In the genomic region with DNA sequence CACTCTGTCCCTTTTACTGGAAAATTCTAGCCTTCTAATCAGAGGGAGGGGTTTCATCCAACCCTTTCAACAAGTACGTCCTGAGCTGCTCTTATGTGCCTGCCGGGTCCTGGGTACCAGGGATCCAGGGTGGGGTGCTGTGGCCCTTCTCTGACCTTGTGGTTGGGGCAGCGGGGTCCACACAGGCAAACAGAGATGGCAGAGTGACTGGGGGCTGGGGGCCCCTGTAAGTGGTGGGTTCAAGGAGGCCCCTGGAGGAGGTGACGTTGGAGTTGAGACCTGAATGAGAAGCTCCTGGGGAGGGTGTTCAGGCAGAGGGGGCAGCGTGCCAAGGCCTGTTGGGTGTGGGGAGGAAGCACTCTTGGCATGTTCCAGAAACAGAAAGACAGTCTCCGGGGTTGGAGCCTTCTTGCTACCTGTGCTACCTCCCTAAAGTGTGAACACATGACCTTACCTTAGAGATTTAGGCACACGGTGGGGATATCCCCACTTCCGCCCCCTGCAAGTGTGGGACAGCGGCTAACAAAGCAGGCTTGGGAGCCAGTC, we compare ENCODE assay signal across 17 cellular contexts.
DNase-seq lines count a peak whose midpoint lies in the region; ATAC-seq, FAIRE-seq and TF ChIP-seq lines count a peak whose summit lies in the region.
"Had no signal": no experiment of that assay in that cellular context is flagged by ENCODE, and none has a peak within 500 bp of the region (broad histone marks: within the 10 kb centered on the region; RNA-seq: fewer than 3 reads in every experiment).

No MANE protein-coding gene starts in this region.

- no peaks in the 10 kb centered on the region for H3K79me1 ChIP-seq in H1 (ENCODE audit: low read depth, low read length)

- H2BK20ac ChIP-seq in H1 (ENCODE audit: low read length): no peak overlapping the region

- no peak overlapping the region for H3K27ac ChIP-seq in right atrium auricular region
- H3K27ac ChIP-seq in H1 (ENCODE audit: low read depth, low read length): no peak overlapping the region
- H3K27ac ChIP-seq in neural progenitor cell: no peak overlapping the region
- H3K27ac ChIP-seq: BLaER1 had no signal

- CTCF ChIA-PET in H1 (lab: Charles Lee; ENCODE audit: partially characterized antibody): interaction anchor here (1.2 to 1.8 kb wide), 3 partner anchors 10 to 120 kb away, joined by 4 to 5 read pairs (median 4); no protein-coding TSS in a partner anchor

- no peak overlapping the region for H2BK12ac ChIP-seq in H1 (ENCODE audit: low read depth, low read length)

- H3K4ac ChIP-seq in H1 (replicated peaks; ENCODE audit: insufficient read length, low read depth, low read length): no peak overlapping the region

- H3K14ac ChIP-seq in H1 (ENCODE audit: insufficient read length): no peak overlapping the region

- TF ChIP-seq CTCF in right atrium auricular region (IDR thresholded peaks at IDR 0.05) (no peak), H1 (IDR thresholded peaks at IDR 0.05; ENCODE audit: control extremely low read depth in 1 of 3, insufficient read depth in 1 of 3, low read depth in 1 of 3, low read length in 3 of 3) (no peak), neural progenitor cell (IDR thresholded peaks at IDR 0.05) (no peak)

- WGBS in H1 (ENCODE audit: extremely low coverage in 1 of 2, insufficient coverage in 1 of 2, insufficient read length in 1 of 2, insufficient replicate concordance in 2 of 2, low coverage in 1 of 2, low lambda C conversion rate in 2 of 2, missing lambda C conversion rate in 1 of 2), 2 experiments: 82% methylated on average over 9 of the region's 9 CpGs; no CpG with 5 or more reads in 1 of the 2 experiments

- no peak for TF ChIP-seq POLR2A in H1 (IDR thresholded peaks at IDR 0.05; ENCODE audit: control extremely low read depth in 1 of 2, low read depth in 2 of 2, low read length in 2 of 2)

- peaks cover 1% of the 10 kb centered on the region for H3K36me3 Mint-ChIP-seq in neural progenitor cell

- H3K27me3 Mint-ChIP-seq in neural progenitor cell (ENCODE audit: insufficient read depth, low read depth): peaks cover 5% of the 10 kb centered on the region

- H3K23ac ChIP-seq in H1 (ENCODE audit: insufficient read length): no peak overlapping the region

- no peak overlapping the region for H2BK120ac ChIP-seq in H1 (replicated peaks; ENCODE audit: low read depth, low read length)

- POLR2A ChIA-PET in H1 (lab: Charles Lee; ENCODE audit: partially characterized antibody): no interaction called here

- no peak overlapping the region for H2AFZ ChIP-seq in H1 (ENCODE audit: low read length)
- H2AFZ ChIP-seq in neural progenitor cell (replicated peaks): no peak overlapping the region

- no peaks in the 10 kb centered on the region for H3F3A ChIP-seq in neural progenitor cell (ENCODE audit: low read depth)

- peak overlapping the region; percentile 15; the same call in 1 of the 2 replicates for H4K8ac ChIP-seq in H1 (ENCODE audit: extremely low read depth, insufficient read depth, low read length)

- no peak overlapping the region for H2AK5ac ChIP-seq in H1 (ENCODE audit: low read depth, low read length)

- ATAC-seq in Right ventricle myocardium inferior: no peak
- ATAC-seq in HG03469 (IDR thresholded peaks at IDR 0.05; ENCODE audit: unreplicated experiment): no peak
- ATAC-seq: HepG2 had no signal

- H3K4me1 Mint-ChIP-seq in neural progenitor cell: peaks cover 16% of the 10 kb centered on the region

- H3K18ac ChIP-seq in H1 (ENCODE audit: extremely low read depth, low read length): no peak overlapping the region

- H3K9ac ChIP-seq in H1 (replicated peaks in 1 of 4; ENCODE audit: extremely low read depth in 1 of 4, low read depth in 3 of 4, low read length in 3 of 4) (no peak overlapping the region), neural progenitor cell (no peak overlapping the region)
- H3K9ac ChIP-seq: BLaER1 had no signal

- no peaks in the 10 kb centered on the region for H3K79me2 ChIP-seq in H1 (ENCODE audit: control insufficient read depth in 1 of 2, insufficient read depth in 2 of 2, low read length in 2 of 2)
- H3K79me2 ChIP-seq in neural progenitor cell (ENCODE audit: low read depth): no peaks in the 10 kb centered on the region

- H4K20me1 ChIP-seq in H1 (replicated peaks in 1 of 2; ENCODE audit: control insufficient read depth in 1 of 2, insufficient read depth in 2 of 2, low read length in 2 of 2) (no peaks in the 10 kb centered on the region), neural progenitor cell (ENCODE audit: low read depth) (no peaks in the 10 kb centered on the region)
- H4K20me1 ChIP-seq: BLaER1 had no signal

- H3K4me3 ChIP-seq in right atrium auricular region: no peak overlapping the region
- H3K4me3 ChIP-seq in H1 (ENCODE audit: extremely low read depth in 1 of 4, insufficient read depth in 2 of 4, low read depth in 3 of 4, low read length in 4 of 4): no peak overlapping the region
- no peak overlapping the region for H3K4me3 ChIP-seq in neural progenitor cell
- H3K4me3 ChIP-seq: BLaER1, HAP-1 had no signal

- no peaks in the 10 kb centered on the region for H3K9me3 Mint-ChIP-seq in neural progenitor cell

- no peak overlapping the region for H4K5ac ChIP-seq in H1 (ENCODE audit: insufficient read length, low read depth, low read length)

- H3K9me3 ChIP-seq in right atrium auricular region (no peaks in the 10 kb centered on the region), H1 (ENCODE audit: insufficient read depth in 2 of 2, low read depth in 1 of 2, low read length in 1 of 2) (no peaks in the 10 kb centered on the region), neural progenitor cell (ENCODE audit: low read depth) (no peaks in the 10 kb centered on the region)
- H3K9me3 ChIP-seq: BLaER1, HAP-1 had no signal

- H3K4me3 Mint-ChIP-seq in neural progenitor cell: no peak overlapping the region

- DNase-seq in Right ventricle myocardium inferior (ENCODE audit: missing footprints) (peak; percentile 62), right atrium auricular region (ENCODE audit: low spot score) (no peak), H1 (ENCODE audit: low read depth in 1 of 2, low spot score in 2 of 2) (no peak), neural progenitor cell (ENCODE audit: low spot score) (no peak), SHP77 (lab: John Stamatoyannopoulos, UW) (no peak)
- no peak for DNase-seq in activated CD8-positive, alpha-beta memory T cell treated with anti-CD3 and anti-CD28 coated beads, Interleukin-2, amount 50 U/mL, for 4 hours
- DNase-seq: 8988T, AML-193, DMS53, GF-D8, GOT3 had no signal

- H3K27me3 ChIP-seq in right atrium auricular region (no peaks in the 10 kb centered on the region), H1 (replicated peaks in 1 of 4; ENCODE audit: control insufficient read depth in 3 of 4, extremely low read depth in 1 of 4, insufficient read depth in 3 of 4, low read length in 3 of 4) (no peaks in the 10 kb centered on the region), neural progenitor cell (no peaks in the 10 kb centered on the region)
- H3K27me3 ChIP-seq: BLaER1 had no signal

- no peak overlapping the region for H4K91ac ChIP-seq in H1 (replicated peaks; ENCODE audit: insufficient read length, low read length)

- no peak for FAIRE-seq in H1 (lab: Jason Lieb, UNC)
- FAIRE-seq: GM19239, HepG2, HTR-8/SVneo had no signal

- H3K23me2 ChIP-seq in H1 (ENCODE audit: low read depth, low read length): no peaks in the 10 kb centered on the region

- no peak overlapping the region for H2BK15ac ChIP-seq in H1 (ENCODE audit: low read length)

- peaks cover 0 to 6% of the 10 kb centered on the region in 2 donors for H3K4me1 ChIP-seq in right atrium auricular region
- no peaks in the 10 kb centered on the region for H3K4me1 ChIP-seq in H1 (replicated peaks in 1 of 4; ENCODE audit: control insufficient read depth in 3 of 4, insufficient read depth in 4 of 4, low read length in 3 of 4)
- no peaks in the 10 kb centered on the region for H3K4me1 ChIP-seq in neural progenitor cell
- H3K4me1 ChIP-seq: HAP-1 had no signal

- TF ChIP-seq RAD21 in H1 (IDR thresholded peaks at IDR 0.05 in 1 of 2, conservative IDR thresholded peaks at IDR 0.05 in 1 of 2; ENCODE audit: low read depth in 2 of 2, low read length in 2 of 2): no peak

- no peak for TF ChIP-seq EP300 in H1 (IDR thresholded peaks at IDR 0.05; ENCODE audit: borderline replicate concordance in 1 of 2, low read depth in 2 of 2, low read length in 2 of 2)

- intact Hi-C loops in Right ventricle myocardium inferior (cut with DNase I): no loop called here

- H3K4me2 ChIP-seq in H1 (ENCODE audit: insufficient read depth in 1 of 2, low read depth in 2 of 2, low read length in 2 of 2) (no peak overlapping the region), neural progenitor cell (no peak overlapping the region)
- H3K4me2 ChIP-seq: BLaER1 had no signal

- H2BK5ac ChIP-seq in H1 (ENCODE audit: low read depth, low read length): peak overlapping the region; percentile 24; the same call in 1 of the 2 replicates

- H3K56ac ChIP-seq in H1 (replicated peaks; ENCODE audit: insufficient read length, low read depth, low read length): no peak overlapping the region

- H3K27ac Mint-ChIP-seq in neural progenitor cell: peak overlapping the region; percentile 63

- peaks cover 38% of the 10 kb centered on the region for H3K36me3 ChIP-seq in right atrium auricular region
- H3K36me3 ChIP-seq in H1 (ENCODE audit: control insufficient read depth in 2 of 4, insufficient read depth in 4 of 4, low read length in 3 of 4): no peaks in the 10 kb centered on the region
- H3K36me3 ChIP-seq in neural progenitor cell: no peaks in the 10 kb centered on the region
- H3K36me3 ChIP-seq: BLaER1, HAP-1 had no signal

TF ChIP-seq in H1, 55 proteins besides CTCF, POLR2A, EP300 and RAD21:
- no peak for TF ChIP-seq NANOG (IDR thresholded peaks at IDR 0.05; ENCODE audit: insufficient read depth, low read depth, low read length, poor library complexity, severe bottlenecking)
- TF ChIP-seq PHF8 (conservative IDR thresholded peaks at IDR 0.05; ENCODE audit: low read depth, low read length): no peak
TF ChIP-seq in H1: peak in this region for 0.
